8 cellular contexts compared by ENCODE assay signal in genomic region chr9:11319477-11320060, GRCh38.
DNase-seq lines count a peak whose midpoint lies in the region; ATAC-seq and TF ChIP-seq lines count a peak whose summit lies in the region.

No MANE protein-coding gene starts in this region.

- H3K4me3 ChIP-seq in LNCaP clone FGC (ENCODE audit: low read depth, low read length) (no peak overlapping the region), right lobe of liver (no peak overlapping the region), gastrocnemius medialis (no peak overlapping the region), psoas muscle (no peak overlapping the region)

- H3K27ac ChIP-seq in right lobe of liver = no peak overlapping the region
- H3K27ac ChIP-seq in gastrocnemius medialis = no peak overlapping the region
- H3K27ac ChIP-seq in psoas muscle = no peak overlapping the region

- WGBS in right lobe of liver (ENCODE audit: insufficient coverage, low coverage, low lambda C conversion rate, missing lambda C conversion rate) = 20% methylated on average over 7 of the region's 7 CpGs
- 29 to 31% (median 29%) methylated on average over 7 of the region's 7 CpGs for WGBS in psoas muscle, 3 donors

- in situ Hi-C loops in G401 (cut with HindIII; ENCODE audit: low sequenced_read_pairs) (no loop called here), gastrocnemius medialis (cut with MboI; ENCODE audit: low sequenced_read_pairs in 4 of 4) (no loop called here)

- H3K36me3 ChIP-seq in right lobe of liver (no peaks in the 10 kb centered on the region), gastrocnemius medialis (no peaks in the 10 kb centered on the region), psoas muscle (ENCODE audit: insufficient read depth in 1 of 2, low read depth in 1 of 2) (no peaks in the 10 kb centered on the region)

- no peak for TF ChIP-seq POLR2A in right lobe of liver (IDR thresholded peaks at IDR 0.05)
- TF ChIP-seq POLR2A in gastrocnemius medialis (IDR thresholded peaks at IDR 0.05) = no peak

- ATAC-seq in right lobe of liver (peak in 3 of 4 donors; percentile 38 to 58 (median 56)), gastrocnemius medialis (no peak), GM21528 (IDR thresholded peaks at IDR 0.05; ENCODE audit: low FRiP score, unreplicated experiment) (no peak), psoas muscle (no peak)

- DNase-seq in G401 (ENCODE audit: low spot score) = peak; percentile 37
- no peak for DNase-seq in LNCaP clone FGC (ENCODE audit: low read depth)
- peak; percentile 3 for DNase-seq in SW480 (ENCODE audit: low spot score)
- DNase-seq in right lobe of liver = no peak
- no peak for DNase-seq in gastrocnemius medialis
- no peak for DNase-seq in psoas muscle
- no peak for DNase-seq in mesenteric fat pad (ENCODE audit: low spot score)

- H3K4me1 ChIP-seq in right lobe of liver (no peaks in the 10 kb centered on the region), gastrocnemius medialis (no peaks in the 10 kb centered on the region), psoas muscle (no peaks in the 10 kb centered on the region)

- H3K27me3 ChIP-seq in right lobe of liver = no peaks in the 10 kb centered on the region
- H3K27me3 ChIP-seq in gastrocnemius medialis = no peaks in the 10 kb centered on the region
- no peaks in the 10 kb centered on the region for H3K27me3 ChIP-seq in psoas muscle (ENCODE audit: insufficient read depth in 3 of 3, low read length in 2 of 3)

- intact Hi-C loops in right lobe of liver (cut with DNase I) = no loop called here
- intact Hi-C loops in gastrocnemius medialis (cut with DNase I; ENCODE audit: low total_unique reads) = no loop called here
- intact Hi-C loops in psoas muscle (cut with DNase I) = no loop called here

- peak; percentile 87 for TF ChIP-seq CTCF in LNCaP clone FGC (IDR thresholded peaks at IDR 0.05; ENCODE audit: control insufficient read depth, extremely low read depth, insufficient read depth)
- peak; percentile 27 to 44 (median 34) for TF ChIP-seq CTCF in right lobe of liver (IDR thresholded peaks at IDR 0.05)
- no peak for TF ChIP-seq CTCF in gastrocnemius medialis (IDR thresholded peaks at IDR 0.05 in 4 of 5, conservative IDR thresholded peaks at IDR 0.05 in 1 of 5)
- TF ChIP-seq CTCF in psoas muscle (IDR thresholded peaks at IDR 0.05) = no peak

- H3K9me3 ChIP-seq in right lobe of liver = no peaks in the 10 kb centered on the region
- no peaks in the 10 kb centered on the region for H3K9me3 ChIP-seq in gastrocnemius medialis
- H3K9me3 ChIP-seq in psoas muscle = no peaks in the 10 kb centered on the region

Comparison
In these comparisons a context has a peak if more than half of its experiments do, and no peak if none do; other contexts are left out.
1. DNase-seq: peak in G401 (single experiment) and SW480 (single experiment); none in LNCaP clone FGC (single experiment), right lobe of liver (0 of 3), gastrocnemius medialis (0 of 2), psoas muscle (0 of 2) and mesenteric fat pad (single experiment).
2. CTCF ChIP-seq: peak in LNCaP clone FGC (single experiment) and right lobe of liver (4 of 4); none in gastrocnemius medialis (0 of 5) and psoas muscle (single experiment).
3. ATAC-seq: peak in right lobe of liver (3 of 4); none in gastrocnemius medialis (0 of 2), GM21528 (single experiment) and psoas muscle (0 of 4).